Comparison of ENCODE assay signal across 22 cellular contexts in the genomic region with DNA sequence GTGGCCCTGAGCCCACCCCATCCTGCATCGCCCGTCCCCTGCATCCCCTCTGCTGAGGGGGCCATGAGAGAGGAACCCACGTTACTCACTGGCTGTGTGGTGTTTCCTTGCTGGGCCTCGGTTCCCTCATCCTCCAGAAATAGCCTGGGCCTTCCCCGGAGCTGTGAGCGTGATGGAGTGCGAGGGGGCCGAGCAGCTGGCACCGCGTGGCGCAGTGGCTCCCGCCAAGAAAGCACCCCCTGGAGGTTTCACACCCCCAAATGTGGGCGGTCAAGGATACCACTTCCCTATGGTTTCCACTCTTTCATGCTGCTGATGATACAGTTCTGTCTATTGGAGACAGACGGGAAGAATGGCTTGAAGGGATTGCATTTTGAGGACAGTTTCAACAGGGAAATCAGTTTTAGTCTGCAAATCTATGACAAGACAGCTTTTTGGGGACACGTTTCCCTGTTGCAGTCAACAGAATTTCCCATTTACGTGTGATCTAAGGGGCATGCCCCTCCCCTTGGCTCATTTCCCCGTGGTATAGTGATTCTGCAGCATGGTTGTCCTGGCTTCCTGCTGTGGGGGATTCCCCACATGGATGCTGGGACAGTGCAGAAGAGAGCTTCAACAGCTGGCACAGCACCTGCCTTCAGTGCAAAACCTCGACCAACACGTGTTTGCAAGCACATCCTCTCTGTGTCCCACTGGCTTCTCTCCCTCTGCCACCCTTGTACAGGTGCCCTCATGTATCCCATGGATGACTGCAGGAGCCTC.
DNase-seq lines count a peak whose midpoint lies in the region; ATAC-seq, FAIRE-seq and TF ChIP-seq lines count a peak whose summit lies in the region.
"Had no signal": no experiment of that assay in that cellular context is flagged by ENCODE, and none has a peak within 500 bp of the region (broad histone marks: within the 10 kb centered on the region; RNA-seq: fewer than 3 reads in every experiment).

No MANE protein-coding gene starts in this region.

- H2AFZ ChIP-seq in H1 (ENCODE audit: low read length) (no peak overlapping the region), HepG2 (ENCODE audit: low read length) (no peak overlapping the region)

- WGBS in H1 (ENCODE audit: extremely low coverage in 1 of 2, insufficient coverage in 1 of 2, insufficient read length in 1 of 2, insufficient replicate concordance in 2 of 2, low coverage in 1 of 2, low lambda C conversion rate in 2 of 2, missing lambda C conversion rate in 1 of 2), 2 experiments: 87% methylated on average over 19 of the region's 19 CpGs; no CpG with 5 or more reads in 1 of the 2 experiments
- 10% methylated on average over 15 of the region's 19 CpGs for WGBS in HepG2 (ENCODE audit: low lambda C conversion rate)

- H3K27ac ChIP-seq in H1 (ENCODE audit: low read depth, low read length) (no peak overlapping the region), A673 (ENCODE audit: low read depth, low read length, poor library complexity, severe bottlenecking) (no peak overlapping the region), HepG2 (ENCODE audit: extremely low read length, insufficient read depth, low read length) (no peak overlapping the region)
- H3K27ac ChIP-seq: HL-60 had no signal

- DNase-seq in NCI-H146 (lab: John Stamatoyannopoulos, UW) (peak; percentile 15), NCI-H146 treated with DMSO at 0.1 percent for 48 hours (lab: John Stamatoyannopoulos, UW; ENCODE audit: unreplicated experiment) (no peak), Daoy (ENCODE audit: low read depth) (peak; percentile 25), H1 (ENCODE audit: low read depth in 1 of 2, low spot score in 2 of 2) (no peak), posterior cingulate gyrus (peak in 8 of 10 donors; percentile 59 to 94 (median 66)), A673 (ENCODE audit: low spot score) (no peak), HepG2 (ENCODE audit: low spot score) (no peak)
- no peak for DNase-seq in stimulated activated CD4-positive, alpha-beta T cell treated with anti-CD3 and anti-CD28 coated beads, Interleukin-4, amount 100 ng/mL, for 4 hours
- DNase-seq: 8988T; CD8-positive, alpha-beta memory T cell; GF-D8; HCEC 1CT; Karpas-422; MG63; NCI-H1048; NCI-H1436; NCI-H226; NCI-H526; Right ventricle myocardium superior; SW 1271 had no signal

- FAIRE-seq in H1 (lab: Jason Lieb, UNC) (no peak), HepG2 (lab: Jason Lieb, UNC) (no peak)
- FAIRE-seq: RCC 7860 had no signal

- H3K79me1 ChIP-seq in H1 (ENCODE audit: low read depth, low read length): no peaks in the 10 kb centered on the region

- H2AK5ac ChIP-seq in H1 (ENCODE audit: low read depth, low read length): no peak overlapping the region

- ATAC-seq in HepG2: no peak

- no peak overlapping the region for H3K4me2 ChIP-seq in H1 (ENCODE audit: insufficient read depth in 1 of 2, low read depth in 2 of 2, low read length in 2 of 2)
- H3K4me2 ChIP-seq in HepG2 (ENCODE audit: low read depth, low read length): no peak overlapping the region

- no peak overlapping the region for H2BK12ac ChIP-seq in H1 (ENCODE audit: low read depth, low read length)

- TF ChIP-seq RAD21 in H1 (IDR thresholded peaks at IDR 0.05 in 1 of 2, conservative IDR thresholded peaks at IDR 0.05 in 1 of 2; ENCODE audit: low read depth in 2 of 2, low read length in 2 of 2) (no peak), HepG2 (CRISPR knock-in tag; IDR thresholded peaks at IDR 0.05) (no peak)

- H3K9me3 ChIP-seq in H1 (ENCODE audit: insufficient read depth in 2 of 2, low read depth in 1 of 2, low read length in 1 of 2) (no peaks in the 10 kb centered on the region), A673 (ENCODE audit: low read depth, low read length, poor library complexity, severe bottlenecking) (no peaks in the 10 kb centered on the region), HepG2 (ENCODE audit: low read length) (no peaks in the 10 kb centered on the region)
- H3K9me3 ChIP-seq: MG63 had no signal

- H3K56ac ChIP-seq in H1 (replicated peaks; ENCODE audit: insufficient read length, low read depth, low read length): no peak overlapping the region

- POLR2A ChIA-PET in H1 (lab: Charles Lee; ENCODE audit: partially characterized antibody) (interaction anchor here (1.2 to 2.2 kb wide), 2 partner anchors 10 to 12 kb away, joined by 3 to 4 read pairs; no protein-coding TSS in a partner anchor), A673 (lab: Charles Lee; ENCODE audit: low non-redundant PET) (interaction anchor here (0.7 kb wide), 1 partner anchor 343 kb away, joined by 5 read pairs; no protein-coding TSS in a partner anchor), HepG2 (lab: Yijun Ruan, JAX) (no interaction called here)

- H3K36me3 ChIP-seq in H1 (ENCODE audit: control insufficient read depth in 2 of 4, insufficient read depth in 4 of 4, low read length in 3 of 4) (no peaks in the 10 kb centered on the region), A673 (ENCODE audit: insufficient read depth, low read length, poor library complexity, severe bottlenecking) (no peaks in the 10 kb centered on the region), HepG2 (replicated peaks in 1 of 2; ENCODE audit: control insufficient read depth in 1 of 2, insufficient read depth in 2 of 2, low read length in 2 of 2) (no peaks in the 10 kb centered on the region)
- H3K36me3 ChIP-seq: MG63 had no signal

- peaks cover 0 to 3% (median 0%) of the 10 kb centered on the region in 4 experiments; a peak in 1 of 7 replicates for H3K4me1 ChIP-seq in H1 (replicated peaks in 1 of 4; ENCODE audit: control insufficient read depth in 3 of 4, insufficient read depth in 4 of 4, low read length in 3 of 4)
- H3K4me1 ChIP-seq in A673 (ENCODE audit: insufficient read depth, low read length, poor library complexity, severe bottlenecking): no peaks in the 10 kb centered on the region
- H3K4me1 ChIP-seq in HepG2 (ENCODE audit: insufficient read depth, low read length): no peaks in the 10 kb centered on the region

- H4K8ac ChIP-seq in H1 (ENCODE audit: extremely low read depth, insufficient read depth, low read length): no peak overlapping the region

- TF ChIP-seq POLR2A in H1 (IDR thresholded peaks at IDR 0.05; ENCODE audit: control extremely low read depth in 1 of 2, low read depth in 2 of 2, low read length in 2 of 2): no peak
- TF ChIP-seq POLR2A in HepG2 (IDR thresholded peaks at IDR 0.05; ENCODE audit: insufficient read depth in 1 of 2, low read depth in 2 of 2, low read length in 2 of 2): no peak

- no peak overlapping the region for H4K91ac ChIP-seq in H1 (replicated peaks; ENCODE audit: insufficient read length, low read length)

- TF ChIP-seq EP300 in H1 (IDR thresholded peaks at IDR 0.05; ENCODE audit: borderline replicate concordance in 1 of 2, low read depth in 2 of 2, low read length in 2 of 2) (no peak), HepG2 (IDR thresholded peaks at IDR 0.05; ENCODE audit: low read depth in 2 of 2, low read length in 2 of 2) (no peak), HepG2 (CRISPR knock-in tag; IDR thresholded peaks at IDR 0.05; ENCODE audit: borderline replicate concordance) (no peak)

- no peak overlapping the region for H2BK15ac ChIP-seq in H1 (ENCODE audit: low read length)

- no peak overlapping the region for H3K4me3 ChIP-seq in H1 (ENCODE audit: extremely low read depth in 1 of 4, insufficient read depth in 2 of 4, low read depth in 3 of 4, low read length in 4 of 4)
- no peak overlapping the region for H3K4me3 ChIP-seq in A673 (ENCODE audit: low read depth, low read length, poor library complexity, severe bottlenecking)
- no peak overlapping the region for H3K4me3 ChIP-seq in HepG2 (replicated peaks in 1 of 3; ENCODE audit: insufficient read depth in 1 of 3, low read depth in 2 of 3, low read length in 3 of 3)
- H3K4me3 ChIP-seq: MG63 had no signal

- H4K20me1 ChIP-seq in H1 (replicated peaks in 1 of 2; ENCODE audit: control insufficient read depth in 1 of 2, insufficient read depth in 2 of 2, low read length in 2 of 2) (no peaks in the 10 kb centered on the region), HepG2 (ENCODE audit: insufficient read depth, low read length) (no peaks in the 10 kb centered on the region)

- no peak overlapping the region for H3K18ac ChIP-seq in H1 (ENCODE audit: extremely low read depth, low read length)

- no peaks in the 10 kb centered on the region for H3K23me2 ChIP-seq in H1 (ENCODE audit: low read depth, low read length)

- no peak overlapping the region for H3K14ac ChIP-seq in H1 (ENCODE audit: insufficient read length)

- H3K79me2 ChIP-seq in H1 (ENCODE audit: control insufficient read depth in 1 of 2, insufficient read depth in 2 of 2, low read length in 2 of 2): no peaks in the 10 kb centered on the region
- no peaks in the 10 kb centered on the region for H3K79me2 ChIP-seq in HepG2 (ENCODE audit: insufficient read depth, low read length)

- no TSS peak for BruUV-seq in A673 (replicated peaks; lab: Mats Ljungman, UMichigan)
- no TSS peak for BruUV-seq in HepG2 (replicated peaks; lab: Mats Ljungman, UMichigan)

- no peak overlapping the region for H3K23ac ChIP-seq in H1 (ENCODE audit: insufficient read length)

- CTCF ChIA-PET in H1 (lab: Charles Lee; ENCODE audit: partially characterized antibody) (interaction anchor here (0.7 to 3.3 kb wide), 4 partner anchors 11 to 188 kb away, joined by 3 to 23 read pairs (median 4); no protein-coding TSS in a partner anchor), A673 (lab: Charles Lee) (no interaction called here), HepG2 (lab: Yijun Ruan, JAX; ENCODE audit: low intra/inter-chr PET ratio, low total read pairs) (no interaction called here)

- intact Hi-C loops in posterior cingulate gyrus (cut with DNase I) (no loop called here), A673 (cut with micrococcal nuclease; ENCODE audit: unreplicated experiment) (no loop called here), HepG2 (cut with micrococcal nuclease; ENCODE audit: unreplicated experiment) (no loop called here)

- no peak overlapping the region for H2BK5ac ChIP-seq in H1 (ENCODE audit: low read depth, low read length)

- no peak overlapping the region for H2BK20ac ChIP-seq in H1 (ENCODE audit: low read length)

- H3K27me3 ChIP-seq in H1 (replicated peaks in 1 of 4; ENCODE audit: control insufficient read depth in 3 of 4, extremely low read depth in 1 of 4, insufficient read depth in 3 of 4, low read length in 3 of 4) (no peaks in the 10 kb centered on the region), A673 (replicated peaks; ENCODE audit: insufficient read depth, low read depth, low read length, poor library complexity) (no peaks in the 10 kb centered on the region), HepG2 (ENCODE audit: control insufficient read depth in 1 of 2, insufficient read depth in 2 of 2, low read length in 2 of 2) (no peaks in the 10 kb centered on the region)
- H3K27me3 ChIP-seq: MG63 had no signal

- in situ Hi-C loops in HepG2 (cut with HindIII; ENCODE audit: extremely low pct_ligation_motif_present, low pct_unique_long_range_greater_than_20kb): no loop called here

- peak overlapping the region; percentile 32 for H3K4ac ChIP-seq in H1 (replicated peaks; ENCODE audit: insufficient read length, low read depth, low read length)

- TF ChIP-seq CTCF in H1 (IDR thresholded peaks at IDR 0.05; ENCODE audit: control extremely low read depth in 1 of 3, insufficient read depth in 1 of 3, low read depth in 1 of 3, low read length in 3 of 3): no peak
- no peak for TF ChIP-seq CTCF in A673 (conservative IDR thresholded peaks at IDR 0.05; ENCODE audit: low read depth, low read length)
- TF ChIP-seq CTCF in HepG2 (CRISPR knock-in tag; IDR thresholded peaks at IDR 0.05): no peak

- H3K9ac ChIP-seq in H1 (replicated peaks in 1 of 4; ENCODE audit: extremely low read depth in 1 of 4, low read depth in 3 of 4, low read length in 3 of 4) (no peak overlapping the region), HepG2 (ENCODE audit: insufficient read depth, low read depth, low read length) (no peak overlapping the region)

- no peak overlapping the region for H4K5ac ChIP-seq in H1 (ENCODE audit: insufficient read length, low read depth, low read length)

- no peak overlapping the region for H2BK120ac ChIP-seq in H1 (replicated peaks; ENCODE audit: low read depth, low read length)

Comparison
In these comparisons a context has a peak if more than half of its experiments do, and no peak if none do; other contexts are left out.
1. DNase-seq: peak in NCI-H146 (single experiment), Daoy (single experiment) and posterior cingulate gyrus (8 of 10); none in NCI-H146 treated with DMSO at 0.1 percent for 48 hours (single experiment), H1 (0 of 2), A673 (single experiment), stimulated activated CD4-positive, alpha-beta T cell treated with anti-CD3 and anti-CD28 coated beads, Interleukin-4, amount 100 ng/mL, for 4 hours (0 of 2) and HepG2 (single experiment).